ENCODE assay signal across 17 cellular contexts in genomic region chr7:43726466-43726865, GRCh38. TPM values are rescaled to one million over a fixed set of nuclear protein-coding genes. Genes with fewer than 3 reads are reported as not detected.
A peak's percentile ranks its signal among the peaks of the same experiment; 100 is the strongest.
DNase-seq lines count a peak whose midpoint lies in the region; ATAC-seq and TF ChIP-seq lines count a peak whose summit lies in the region.
"Had no signal": no experiment of that assay in that cellular context is flagged by ENCODE, and none has a peak within 500 bp of the region (broad histone marks: within the 10 kb centered on the region; RNA-seq: fewer than 3 reads in every experiment).

No MANE protein-coding gene starts in this region.

- H3K9me2 ChIP-seq in OCI-LY1 (ENCODE audit: low read depth, low read length): no peaks in the 10 kb centered on the region

- no peaks in the 10 kb centered on the region for H3K36me3 ChIP-seq in CD8-positive, alpha-beta T cell (ENCODE audit: insufficient read depth, low read length)
- H3K36me3 ChIP-seq in OCI-LY1 (ENCODE audit: insufficient read depth, low read length): peaks cover 17% of the 10 kb centered on the region
- H3K36me3 ChIP-seq: neutrophil, suprapubic skin had no signal

- H3K4me1 ChIP-seq in CD8-positive, alpha-beta T cell (ENCODE audit: insufficient read depth, low read length): peaks cover 31% of the 10 kb centered on the region
- peaks cover 29% of the 10 kb centered on the region for H3K4me1 ChIP-seq in OCI-LY1 (ENCODE audit: insufficient read depth, low read length, severe bottlenecking)

- H3K4me1 Mint-ChIP-seq in CD8-positive, alpha-beta T cell (ENCODE audit: low read depth): peaks cover 52% of the 10 kb centered on the region
- peaks cover 45% of the 10 kb centered on the region for H3K4me1 Mint-ChIP-seq in nephron progenitor cell

- CTCF ChIA-PET in CD8-positive, alpha-beta T cell (lab: Charles Lee): interaction anchor here (1.9 to 3.4 kb wide), 2 partner anchors 26 to 112 kb away, joined by 5 to 7 read pairs; no protein-coding TSS in a partner anchor

- no peak for DNase-seq in CD8-positive, alpha-beta T cell
- DNase-seq in astrocyte of the hippocampus (ENCODE audit: low read depth, low spot score): peak; percentile 31
- no peak for DNase-seq in nephron progenitor cell
- DNase-seq in islet precursor cell: no peak
- DNase-seq: activated CD4-positive, alpha-beta T cell treated with anti-CD3 and anti-CD28 coated beads, Interleukin-2, amount 10 ng/mL, durations not matched to agents 7 days and 5 days; activated naive CD8-positive, alpha-beta T cell treated with anti-CD3 and anti-CD28 coated beads, Interleukin-2, amount 10 ng/mL, durations not matched to agents 7 days and 5 days; EL; Karpas-422; NCI-H1092 treated with DMSO at 0.1 percent for 48 hours; NCI-H2029 treated with DMSO at 0.1 percent for 48 hours had no signal

- peak overlapping the region; percentile 2 for H3K27ac Mint-ChIP-seq in CD8-positive, alpha-beta T cell
- no peak overlapping the region for H3K27ac Mint-ChIP-seq in nephron progenitor cell
- H3K27ac Mint-ChIP-seq: activated CD4-positive, alpha-beta T cell treated with anti-CD3 and anti-CD28 coated beads, Interleukin-2, amount 10 ng/mL, durations not matched to agents 7 days and 5 days; activated naive CD8-positive, alpha-beta T cell treated with anti-CD3 and anti-CD28 coated beads, Interleukin-2, amount 10 ng/mL, durations not matched to agents 7 days and 5 days; dendritic cell treated with granulocyte-macrophage colony-stimulating factor and Interleukin-4, amounts not matched to agents 40 ng/mL and 50 ng/mL, for 4 days; GM23338 had no signal

- H3K4me2 ChIP-seq in OCI-LY1 (ENCODE audit: low read length): 0 out of 2 replicates have a peak overlapping the region, but pooled peaks have one; percentile 28
- H3K4me2 ChIP-seq: GM23338 had no signal

- H3K36me3 Mint-ChIP-seq in CD8-positive, alpha-beta T cell: peaks cover 12% of the 10 kb centered on the region
- peaks cover 48% of the 10 kb centered on the region for H3K36me3 Mint-ChIP-seq in nephron progenitor cell (ENCODE audit: low read depth)

- H2AFZ ChIP-seq in OCI-LY1 (ENCODE audit: low read length): no peak overlapping the region
- H2AFZ ChIP-seq: GM23338 had no signal

- H3K9ac ChIP-seq in OCI-LY1 (ENCODE audit: low read length): no peak overlapping the region

- no peak overlapping the region for H3K4me3 Mint-ChIP-seq in CD8-positive, alpha-beta T cell
- peak overlapping the region; percentile 19 for H3K4me3 Mint-ChIP-seq in nephron progenitor cell
- H3K4me3 Mint-ChIP-seq: activated naive CD8-positive, alpha-beta T cell treated with anti-CD3 and anti-CD28 coated beads, Interleukin-2, amount 10 ng/mL, durations not matched to agents 7 days and 5 days; dendritic cell treated with granulocyte-macrophage colony-stimulating factor and Interleukin-4, amounts not matched to agents 40 ng/mL and 50 ng/mL, for 4 days had no signal

- H3K27ac ChIP-seq in CD8-positive, alpha-beta T cell (ENCODE audit: low read depth, low read length): no peak overlapping the region
- no peak overlapping the region for H3K27ac ChIP-seq in OCI-LY1 (ENCODE audit: low read depth, low read length, poor library complexity, severe bottlenecking)
- H3K27ac ChIP-seq: neutrophil, suprapubic skin had no signal

- no peak for ATAC-seq in CD8-positive, alpha-beta T cell
- ATAC-seq in GM21717 (IDR thresholded peaks at IDR 0.05; ENCODE audit: unreplicated experiment) (no peak), GM18873 (IDR thresholded peaks at IDR 0.05; ENCODE audit: low FRiP score, unreplicated experiment) (no peak)
- ATAC-seq: GM23338 had no signal

- POLR2A ChIA-PET in CD8-positive, alpha-beta T cell (lab: Charles Lee): no interaction called here

- no peaks in the 10 kb centered on the region for H3K9me3 Mint-ChIP-seq in CD8-positive, alpha-beta T cell
- H3K9me3 Mint-ChIP-seq in nephron progenitor cell: peaks cover 16% of the 10 kb centered on the region
- H3K9me3 Mint-ChIP-seq: activated CD4-positive, alpha-beta T cell treated with anti-CD3 and anti-CD28 coated beads, Interleukin-2, amount 10 ng/mL, durations not matched to agents 7 days and 5 days; activated naive CD8-positive, alpha-beta T cell treated with anti-CD3 and anti-CD28 coated beads, Interleukin-2, amount 10 ng/mL, durations not matched to agents 7 days and 5 days; dendritic cell treated with granulocyte-macrophage colony-stimulating factor and Interleukin-4, amounts not matched to agents 40 ng/mL and 50 ng/mL, for 4 days; GM23338 had no signal

- intact Hi-C loops in CD8-positive, alpha-beta T cell (cut with DNase I, micrococcal nuclease): loop anchor here (10.0 kb wide), 2 partner anchors 198 to 1782 kb away; partner anchors contain the start of gene UBE2D4 (in 1 of the 2)

- no peaks in the 10 kb centered on the region for H3K9me3 ChIP-seq in CD8-positive, alpha-beta T cell (ENCODE audit: low read length)
- 0 out of 2 replicates have a peak, but pooled peaks cover 3% of the 10 kb centered on the region for H3K9me3 ChIP-seq in OCI-LY1 (ENCODE audit: low read length)
- H3K9me3 ChIP-seq: neutrophil, suprapubic skin had no signal

- no peak for TF ChIP-seq CTCF in CD8-positive, alpha-beta T cell (IDR thresholded peaks at IDR 0.05)
- TF ChIP-seq CTCF in OCI-LY1 (IDR thresholded peaks at IDR 0.05; ENCODE audit: low read length): no peak
- TF ChIP-seq CTCF in nephron progenitor cell (IDR thresholded peaks at IDR 0.05): no peak

- no peaks in the 10 kb centered on the region for H3F3A ChIP-seq in OCI-LY1 (ENCODE audit: insufficient read depth, low read length)

- no peaks in the 10 kb centered on the region for H4K20me1 ChIP-seq in OCI-LY1 (ENCODE audit: insufficient read depth, low read length)

- no peaks in the 10 kb centered on the region for H3K27me3 Mint-ChIP-seq in CD8-positive, alpha-beta T cell (ENCODE audit: low read depth)
- no peaks in the 10 kb centered on the region for H3K27me3 Mint-ChIP-seq in nephron progenitor cell (ENCODE audit: low read depth, poor library complexity)
- H3K27me3 Mint-ChIP-seq: activated naive CD8-positive, alpha-beta T cell treated with anti-CD3 and anti-CD28 coated beads, Interleukin-2, amount 10 ng/mL, durations not matched to agents 7 days and 5 days; dendritic cell treated with granulocyte-macrophage colony-stimulating factor and Interleukin-4, amounts not matched to agents 40 ng/mL and 50 ng/mL, for 4 days had no signal

- no peak overlapping the region for H3K4me3 ChIP-seq in CD8-positive, alpha-beta T cell (ENCODE audit: low read depth, low read length)
- no peak overlapping the region for H3K4me3 ChIP-seq in OCI-LY1 (ENCODE audit: low read depth, low read length, poor library complexity, severe bottlenecking)
- H3K4me3 ChIP-seq: GM23338, suprapubic skin had no signal

- H3K27me3 ChIP-seq in CD8-positive, alpha-beta T cell (ENCODE audit: insufficient read depth, low read length): no peaks in the 10 kb centered on the region
- no peaks in the 10 kb centered on the region for H3K27me3 ChIP-seq in OCI-LY1 (ENCODE audit: insufficient read depth, low read length)
- H3K27me3 ChIP-seq: neutrophil, suprapubic skin had no signal

- peaks cover 71% of the 10 kb centered on the region for H3K79me2 ChIP-seq in OCI-LY1 (ENCODE audit: insufficient read depth, low read length)

RNA-seq across cellular contexts. Expression of gene COA1, which starts 2.9 kb away (rescaled TPM):
- 10 to 100 TPM; 95.8 to 96.7 TPM for total RNA-seq in CD8-positive, alpha-beta T cell

RNA-seq across cellular contexts. Expression of gene BLVRA, which starts 32.0 kb away (rescaled TPM):
- total RNA-seq in CD8-positive, alpha-beta T cell: 10 to 100 TPM; 12.8 to 14.6 TPM
